1 cellular context compared by ENCODE assay signal in the genomic region with DNA sequence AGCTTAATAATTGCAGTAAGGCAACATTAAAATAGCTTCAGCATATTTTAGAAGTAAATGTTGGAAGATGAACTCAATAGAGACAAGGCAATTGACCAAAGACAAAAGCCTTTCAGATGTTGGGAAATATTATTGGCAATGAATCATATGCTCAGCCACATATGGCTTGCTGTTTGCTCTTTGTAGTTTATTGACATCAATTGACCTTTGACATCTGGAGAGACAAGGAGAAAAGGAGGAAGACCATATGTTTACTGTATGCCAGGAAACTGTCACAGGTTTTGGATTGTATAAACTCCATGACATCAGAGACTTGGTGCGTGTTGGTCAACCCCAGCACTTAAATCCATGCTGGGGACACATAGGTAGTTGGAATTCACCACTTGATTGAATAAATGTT.
TF ChIP-seq lines count a peak whose summit lies in the region.

No MANE protein-coding gene starts in this region.

TF ChIP-seq in HepG2, 621 proteins besides CTCF, POLR2A, EP300 and RAD21 (continued from another document and continues in another):
- TF ChIP-seq, protein P1, sequence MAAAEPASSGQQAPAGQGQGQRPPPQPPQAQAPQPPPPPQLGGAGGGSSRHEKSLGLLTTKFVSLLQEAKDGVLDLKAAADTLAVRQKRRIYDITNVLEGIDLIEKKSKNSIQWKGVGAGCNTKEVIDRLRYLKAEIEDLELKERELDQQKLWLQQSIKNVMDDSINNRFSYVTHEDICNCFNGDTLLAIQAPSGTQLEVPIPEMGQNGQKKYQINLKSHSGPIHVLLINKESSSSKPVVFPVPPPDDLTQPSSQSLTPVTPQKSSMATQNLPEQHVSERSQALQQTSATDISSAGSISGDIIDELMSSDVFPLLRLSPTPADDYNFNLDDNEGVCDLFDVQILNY (CRISPR knock-in tag; conservative IDR thresholded peaks at IDR 0.05), result no peak
- TF ChIP-seq ZNF33B (CRISPR knock-in tag; IDR thresholded peaks at IDR 0.05), result no peak
- 0 out of 2 replicates have a peak, but pooled peaks have one; percentile 43 for TF ChIP-seq ZMYM2 (CRISPR knock-in tag; IDR thresholded peaks at IDR 0.05)
- no peak for TF ChIP-seq HNF1A (IDR thresholded peaks at IDR 0.05; ENCODE audit: low read depth)
- no peak for TF ChIP-seq HNF1A (CRISPR knock-in tag; IDR thresholded peaks at IDR 0.05; ENCODE audit: borderline replicate concordance)
- no peak for TF ChIP-seq ZNF629 (CRISPR knock-in tag; conservative IDR thresholded peaks at IDR 0.05)
- peak; percentile 90; the same call in 1 of the 2 replicates for TF ChIP-seq ZKSCAN8 (CRISPR knock-in tag; IDR thresholded peaks at IDR 0.05; ENCODE audit: borderline replicate concordance)
- TF ChIP-seq ATRX (CRISPR knock-in tag; IDR thresholded peaks at IDR 0.05; ENCODE audit: borderline replicate concordance), result no peak
- no peak for TF ChIP-seq ZNF652 (CRISPR knock-in tag; IDR thresholded peaks at IDR 0.05; ENCODE audit: borderline replicate concordance, low read depth)
- no peak for TF ChIP-seq MYNN (CRISPR knock-in tag; IDR thresholded peaks at IDR 0.05; ENCODE audit: low read depth)
- TF ChIP-seq, protein P2, sequence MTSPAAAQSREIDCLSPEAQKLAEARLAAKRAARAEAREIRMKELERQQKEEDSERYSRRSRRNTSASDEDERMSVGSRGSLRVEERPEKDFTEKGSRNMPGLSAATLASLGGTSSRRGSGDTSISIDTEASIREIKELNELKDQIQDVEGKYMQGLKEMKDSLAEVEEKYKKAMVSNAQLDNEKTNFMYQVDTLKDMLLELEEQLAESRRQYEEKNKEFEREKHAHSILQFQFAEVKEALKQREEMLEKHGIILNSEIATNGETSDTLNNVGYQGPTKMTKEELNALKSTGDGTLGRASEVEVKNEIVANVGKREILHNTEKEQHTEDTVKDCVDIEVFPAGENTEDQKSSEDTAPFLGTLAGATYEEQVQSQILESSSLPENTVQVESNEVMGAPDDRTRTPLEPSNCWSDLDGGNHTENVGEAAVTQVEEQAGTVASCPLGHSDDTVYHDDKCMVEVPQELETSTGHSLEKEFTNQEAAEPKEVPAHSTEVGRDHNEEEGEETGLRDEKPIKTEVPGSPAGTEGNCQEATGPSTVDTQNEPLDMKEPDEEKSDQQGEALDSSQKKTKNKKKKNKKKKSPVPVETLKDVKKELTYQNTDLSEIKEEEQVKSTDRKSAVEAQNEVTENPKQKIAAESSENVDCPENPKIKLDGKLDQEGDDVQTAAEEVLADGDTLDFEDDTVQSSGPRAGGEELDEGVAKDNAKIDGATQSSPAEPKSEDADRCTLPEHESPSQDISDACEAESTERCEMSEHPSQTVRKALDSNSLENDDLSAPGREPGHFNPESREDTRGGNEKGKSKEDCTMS (CRISPR knock-in tag; conservative IDR thresholded peaks at IDR 0.05), result no peak
- TF ChIP-seq ELK4 (CRISPR knock-in tag; IDR thresholded peaks at IDR 0.05; ENCODE audit: borderline replicate concordance), result no peak
- TF ChIP-seq NR3C1 (CRISPR knock-in tag; IDR thresholded peaks at IDR 0.05), result no peak
- no peak for TF ChIP-seq SIX4 (CRISPR knock-in tag; IDR thresholded peaks at IDR 0.05)
- TF ChIP-seq CBX2 (IDR thresholded peaks at IDR 0.05; ENCODE audit: low read depth, low read length), result no peak
- no peak for TF ChIP-seq CBX2 (CRISPR knock-in tag; IDR thresholded peaks at IDR 0.05; ENCODE audit: low read depth)
- TF ChIP-seq PHF21A (CRISPR knock-in tag; IDR thresholded peaks at IDR 0.05), result no peak
- no peak for TF ChIP-seq ZNF577 (CRISPR knock-in tag; IDR thresholded peaks at IDR 0.05; ENCODE audit: borderline replicate concordance, low read depth)
- TF ChIP-seq ATM (IDR thresholded peaks at IDR 0.05; ENCODE audit: borderline replicate concordance), result no peak
- TF ChIP-seq, protein P3, sequence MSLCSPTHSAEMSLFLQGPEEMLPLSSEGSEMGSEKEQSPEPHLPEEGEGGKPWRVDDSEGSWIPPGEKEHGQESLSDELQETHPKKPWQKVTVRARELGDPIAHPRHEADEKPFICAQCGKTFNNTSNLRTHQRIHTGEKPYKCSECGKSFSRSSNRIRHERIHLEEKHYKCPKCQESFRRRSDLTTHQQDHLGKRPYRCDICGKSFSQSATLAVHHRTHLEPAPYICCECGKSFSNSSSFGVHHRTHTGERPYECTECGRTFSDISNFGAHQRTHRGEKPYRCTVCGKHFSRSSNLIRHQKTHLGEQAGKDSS (CRISPR knock-in tag; IDR thresholded peaks at IDR 0.05; ENCODE audit: borderline replicate concordance, low read depth), result no peak
- TF ChIP-seq, protein P4, sequence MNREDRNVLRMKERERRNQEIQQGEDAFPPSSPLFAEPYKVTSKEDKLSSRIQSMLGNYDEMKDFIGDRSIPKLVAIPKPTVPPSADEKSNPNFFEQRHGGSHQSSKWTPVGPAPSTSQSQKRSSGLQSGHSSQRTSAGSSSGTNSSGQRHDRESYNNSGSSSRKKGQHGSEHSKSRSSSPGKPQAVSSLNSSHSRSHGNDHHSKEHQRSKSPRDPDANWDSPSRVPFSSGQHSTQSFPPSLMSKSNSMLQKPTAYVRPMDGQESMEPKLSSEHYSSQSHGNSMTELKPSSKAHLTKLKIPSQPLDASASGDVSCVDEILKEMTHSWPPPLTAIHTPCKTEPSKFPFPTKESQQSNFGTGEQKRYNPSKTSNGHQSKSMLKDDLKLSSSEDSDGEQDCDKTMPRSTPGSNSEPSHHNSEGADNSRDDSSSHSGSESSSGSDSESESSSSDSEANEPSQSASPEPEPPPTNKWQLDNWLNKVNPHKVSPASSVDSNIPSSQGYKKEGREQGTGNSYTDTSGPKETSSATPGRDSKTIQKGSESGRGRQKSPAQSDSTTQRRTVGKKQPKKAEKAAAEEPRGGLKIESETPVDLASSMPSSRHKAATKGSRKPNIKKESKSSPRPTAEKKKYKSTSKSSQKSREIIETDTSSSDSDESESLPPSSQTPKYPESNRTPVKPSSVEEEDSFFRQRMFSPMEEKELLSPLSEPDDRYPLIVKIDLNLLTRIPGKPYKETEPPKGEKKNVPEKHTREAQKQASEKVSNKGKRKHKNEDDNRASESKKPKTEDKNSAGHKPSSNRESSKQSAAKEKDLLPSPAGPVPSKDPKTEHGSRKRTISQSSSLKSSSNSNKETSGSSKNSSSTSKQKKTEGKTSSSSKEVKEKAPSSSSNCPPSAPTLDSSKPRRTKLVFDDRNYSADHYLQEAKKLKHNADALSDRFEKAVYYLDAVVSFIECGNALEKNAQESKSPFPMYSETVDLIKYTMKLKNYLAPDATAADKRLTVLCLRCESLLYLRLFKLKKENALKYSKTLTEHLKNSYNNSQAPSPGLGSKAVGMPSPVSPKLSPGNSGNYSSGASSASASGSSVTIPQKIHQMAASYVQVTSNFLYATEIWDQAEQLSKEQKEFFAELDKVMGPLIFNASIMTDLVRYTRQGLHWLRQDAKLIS (CRISPR knock-in tag; IDR thresholded peaks at IDR 0.05), result no peak
- TF ChIP-seq, protein P5, sequence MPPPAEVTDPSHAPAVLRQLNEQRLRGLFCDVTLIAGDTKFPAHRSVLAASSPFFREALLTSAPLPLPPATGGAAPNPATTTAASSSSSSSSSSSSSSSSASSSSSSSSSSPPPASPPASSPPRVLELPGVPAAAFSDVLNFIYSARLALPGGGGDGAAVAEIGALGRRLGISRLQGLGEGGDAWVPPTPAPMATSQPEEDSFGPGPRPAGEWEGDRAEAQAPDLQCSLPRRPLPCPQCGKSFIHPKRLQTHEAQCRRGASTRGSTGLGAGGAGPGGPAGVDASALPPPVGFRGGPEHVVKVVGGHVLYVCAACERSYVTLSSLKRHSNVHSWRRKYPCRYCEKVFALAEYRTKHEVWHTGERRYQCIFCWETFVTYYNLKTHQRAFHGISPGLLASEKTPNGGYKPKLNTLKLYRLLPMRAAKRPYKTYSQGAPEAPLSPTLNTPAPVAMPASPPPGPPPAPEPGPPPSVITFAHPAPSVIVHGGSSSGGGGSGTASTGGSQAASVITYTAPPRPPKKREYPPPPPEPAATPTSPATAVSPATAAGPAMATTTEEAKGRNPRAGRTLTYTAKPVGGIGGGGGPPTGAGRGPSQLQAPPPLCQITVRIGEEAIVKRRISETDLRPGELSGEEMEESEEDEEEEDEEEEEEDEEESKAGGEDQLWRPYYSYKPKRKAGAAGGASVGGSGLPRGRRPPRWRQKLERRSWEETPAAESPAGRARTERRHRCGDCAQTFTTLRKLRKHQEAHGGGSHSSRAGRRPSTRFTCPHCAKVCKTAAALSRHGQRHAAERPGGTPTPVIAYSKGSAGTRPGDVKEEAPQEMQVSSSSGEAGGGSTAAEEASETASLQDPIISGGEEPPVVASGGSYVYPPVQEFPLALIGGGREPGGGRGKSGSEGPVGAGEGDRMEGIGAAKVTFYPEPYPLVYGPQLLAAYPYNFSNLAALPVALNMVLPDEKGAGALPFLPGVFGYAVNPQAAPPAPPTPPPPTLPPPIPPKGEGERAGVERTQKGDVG (CRISPR knock-in tag; IDR thresholded peaks at IDR 0.05; ENCODE audit: borderline replicate concordance), result no peak
- TF ChIP-seq ARNT (IDR thresholded peaks at IDR 0.05), result no peak
- TF ChIP-seq NAIF1 (CRISPR knock-in tag; IDR thresholded peaks at IDR 0.05; ENCODE audit: borderline replicate concordance), result no peak
- no peak for TF ChIP-seq MXD4 (CRISPR knock-in tag; IDR thresholded peaks at IDR 0.05)
- TF ChIP-seq, protein P6, sequence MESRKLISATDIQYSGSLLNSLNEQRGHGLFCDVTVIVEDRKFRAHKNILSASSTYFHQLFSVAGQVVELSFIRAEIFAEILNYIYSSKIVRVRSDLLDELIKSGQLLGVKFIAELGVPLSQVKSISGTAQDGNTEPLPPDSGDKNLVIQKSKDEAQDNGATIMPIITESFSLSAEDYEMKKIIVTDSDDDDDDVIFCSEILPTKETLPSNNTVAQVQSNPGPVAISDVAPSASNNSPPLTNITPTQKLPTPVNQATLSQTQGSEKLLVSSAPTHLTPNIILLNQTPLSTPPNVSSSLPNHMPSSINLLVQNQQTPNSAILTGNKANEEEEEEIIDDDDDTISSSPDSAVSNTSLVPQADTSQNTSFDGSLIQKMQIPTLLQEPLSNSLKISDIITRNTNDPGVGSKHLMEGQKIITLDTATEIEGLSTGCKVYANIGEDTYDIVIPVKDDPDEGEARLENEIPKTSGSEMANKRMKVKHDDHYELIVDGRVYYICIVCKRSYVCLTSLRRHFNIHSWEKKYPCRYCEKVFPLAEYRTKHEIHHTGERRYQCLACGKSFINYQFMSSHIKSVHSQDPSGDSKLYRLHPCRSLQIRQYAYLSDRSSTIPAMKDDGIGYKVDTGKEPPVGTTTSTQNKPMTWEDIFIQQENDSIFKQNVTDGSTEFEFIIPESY (CRISPR knock-in tag; IDR thresholded peaks at IDR 0.05), result no peak
- no peak for TF ChIP-seq CBFB (CRISPR knock-in tag; IDR thresholded peaks at IDR 0.05)
- TF ChIP-seq HNRNPL (IDR thresholded peaks at IDR 0.05; ENCODE audit: low read depth, low read length), result no peak
- TF ChIP-seq ARHGAP35 (CRISPR knock-in tag; IDR thresholded peaks at IDR 0.05; ENCODE audit: borderline replicate concordance), result no peak
- TF ChIP-seq RBAK (CRISPR knock-in tag; IDR thresholded peaks at IDR 0.05), result no peak
- no peak for TF ChIP-seq TBP (CRISPR knock-in tag; IDR thresholded peaks at IDR 0.05)
- TF ChIP-seq FLYWCH1 (CRISPR knock-in tag; IDR thresholded peaks at IDR 0.05), result no peak
- TF ChIP-seq NFIB (CRISPR knock-in tag; IDR thresholded peaks at IDR 0.05; ENCODE audit: borderline replicate concordance), result no peak
- TF ChIP-seq, protein P7, sequence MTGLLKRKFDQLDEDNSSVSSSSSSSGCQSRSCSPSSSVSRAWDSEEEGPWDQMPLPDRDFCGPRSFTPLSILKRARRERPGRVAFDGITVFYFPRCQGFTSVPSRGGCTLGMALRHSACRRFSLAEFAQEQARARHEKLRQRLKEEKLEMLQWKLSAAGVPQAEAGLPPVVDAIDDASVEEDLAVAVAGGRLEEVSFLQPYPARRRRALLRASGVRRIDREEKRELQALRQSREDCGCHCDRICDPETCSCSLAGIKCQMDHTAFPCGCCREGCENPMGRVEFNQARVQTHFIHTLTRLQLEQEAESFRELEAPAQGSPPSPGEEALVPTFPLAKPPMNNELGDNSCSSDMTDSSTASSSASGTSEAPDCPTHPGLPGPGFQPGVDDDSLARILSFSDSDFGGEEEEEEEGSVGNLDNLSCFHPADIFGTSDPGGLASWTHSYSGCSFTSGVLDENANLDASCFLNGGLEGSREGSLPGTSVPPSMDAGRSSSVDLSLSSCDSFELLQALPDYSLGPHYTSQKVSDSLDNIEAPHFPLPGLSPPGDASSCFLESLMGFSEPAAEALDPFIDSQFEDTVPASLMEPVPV (CRISPR knock-in tag; IDR thresholded peaks at IDR 0.05), result no peak
